In genomic region chr1:17215545-17215890, GRCh38 we compare ENCODE assay signal across 23 cellular contexts. TPM values are rescaled to one million over a fixed set of nuclear protein-coding genes. Genes with fewer than 3 reads are reported as not detected.
A peak's percentile ranks its signal among the peaks of the same experiment; 100 is the strongest.
DNase-seq lines count a peak whose midpoint lies in the region; ATAC-seq and TF ChIP-seq lines count a peak whose summit lies in the region.
"Had no signal": no experiment of that assay in that cellular context is flagged by ENCODE, and none has a peak within 500 bp of the region (broad histone marks: within the 10 kb centered on the region; RNA-seq: fewer than 3 reads in every experiment).

No MANE protein-coding gene starts in this region.

- POLR2A ChIA-PET in HCT116 (lab: Charles Lee) (no interaction called here), SK-N-SH (lab: Yijun Ruan, JAX) (no interaction called here)

- WGBS in SK-N-SH (ENCODE audit: low lambda C conversion rate): 56% methylated on average over 5 of the region's 6 CpGs

- TF ChIP-seq EP300 in SK-N-SH (IDR thresholded peaks at IDR 0.05; ENCODE audit: borderline replicate concordance in 1 of 2, low read depth in 1 of 2, low read length in 1 of 2): no peak

- no peaks in the 10 kb centered on the region for H3K79me2 ChIP-seq in HCT116 (ENCODE audit: insufficient read depth, low read length)
- no peaks in the 10 kb centered on the region for H3K79me2 ChIP-seq in SK-N-SH (ENCODE audit: insufficient read depth)

- H3K9me3 ChIP-seq in HCT116 (ENCODE audit: control insufficient read depth in 1 of 2, insufficient read depth in 1 of 2, low read depth in 1 of 2, low read length in 2 of 2) (no peaks in the 10 kb centered on the region), SK-N-SH (no peaks in the 10 kb centered on the region)

- no peaks in the 10 kb centered on the region for H3K36me3 ChIP-seq in HCT116 (ENCODE audit: control insufficient read depth in 1 of 2, insufficient read depth in 2 of 2, low read length in 2 of 2)
- H3K36me3 ChIP-seq in SK-N-SH (replicated peaks in 1 of 2; ENCODE audit: control insufficient read depth in 1 of 2, insufficient read depth in 2 of 2, low read length in 1 of 2): no peaks in the 10 kb centered on the region

- DNase-seq in A172 (ENCODE audit: low spot score): peak; percentile 55
- DNase-seq in HCT116 (ENCODE audit: low read depth, low spot score): no peak
- no peak for DNase-seq in SK-N-SH
- DNase-seq in foreskin keratinocyte: peak in 1 of 2 donors; percentile 75
- DNase-seq in effector CD4-positive, alpha-beta T cell: no peak
- no peak for DNase-seq in HUDEP-2 (lab: John Stamatoyannopoulos, UW; ENCODE audit: unreplicated experiment in 76 of 76)
- no peak for DNase-seq in SHP77 treated with DMSO at 0.1 percent for 48 hours (lab: John Stamatoyannopoulos, UW)
- no peak for DNase-seq in LoVo (ENCODE audit: low spot score)
- DNase-seq: activated CD4-positive, alpha-beta T cell treated with anti-CD3 and anti-CD28 coated beads, Interleukin-2, amount 10 ng/mL, durations not matched to agents 7 days and 5 days; activated CD8-positive, alpha-beta memory T cell treated with anti-CD3 and anti-CD28 coated beads, Interleukin-2, amount 50 U/mL, for 48 hours; activated naive CD4-positive, alpha-beta T cell treated with anti-CD3 and anti-CD28 coated beads for 36 hours; CD8-positive, alpha-beta T cell; DND-41; kidney; MM.1S; NCI-H187; NCI-H510A; nephron progenitor cell; stimulated activated CD4-positive, alpha-beta T cell treated with anti-CD3 and anti-CD28 coated beads, Interleukin-15, amount 100 ng/mL, for 24 hours; stimulated activated naive CD8-positive, alpha-beta T cell treated with anti-CD3 and anti-CD28 coated beads, Interleukin-15, Interleukin-2, amounts not matched to agents 100 U/mL and 50 U/mL, for 24 hours; trophoblast cell had no signal

- peak overlapping the region; percentile 48 for H3K4me2 ChIP-seq in HCT116 (ENCODE audit: low read length)
- H3K4me2 ChIP-seq in SK-N-SH: 0 out of 2 replicates have a peak overlapping the region, but pooled peaks have one; percentile 7

- no peaks in the 10 kb centered on the region for H3K9me2 ChIP-seq in HCT116 (ENCODE audit: insufficient read depth)
- no peaks in the 10 kb centered on the region for H3K9me2 ChIP-seq in SK-N-SH

- ATAC-seq in HCT116 (peak; percentile 75), foreskin keratinocyte (peak; percentile 74)
- ATAC-seq: CD8-positive, alpha-beta T cell; stimulated activated naive CD8-positive, alpha-beta T cell treated with anti-CD3 and anti-CD28 coated beads, Interleukin-15, Interleukin-2, amounts not matched to agents 100 U/mL and 50 U/mL, for 24 hours had no signal

- BruUV-seq in HCT116 (replicated peaks; lab: Mats Ljungman, UMichigan): no TSS peak

- intact Hi-C loops in HCT116 (cut with micrococcal nuclease): no loop called here

- H3K4me1 ChIP-seq in HCT116 (ENCODE audit: control insufficient read depth in 1 of 2, insufficient read depth in 2 of 2, low read length in 2 of 2): peaks cover 10 to 37% of the 10 kb centered on the region in 2 experiments
- H3K4me1 ChIP-seq in SK-N-SH (ENCODE audit: control insufficient read depth in 1 of 2, insufficient read depth in 2 of 2, low read depth in 1 of 2, low read length in 1 of 2): peaks cover 7 to 12% of the 10 kb centered on the region in 2 experiments; a peak in 3 of 4 replicates
- peaks cover 22% of the 10 kb centered on the region for H3K4me1 ChIP-seq in foreskin keratinocyte

- H3K27me3 ChIP-seq in HCT116 (ENCODE audit: insufficient read depth, low read length): peaks cover 22% of the 10 kb centered on the region; the same call in 1 of the 2 replicates
- H3K27me3 ChIP-seq in SK-N-SH (ENCODE audit: insufficient read depth): no peaks in the 10 kb centered on the region
- H3K27me3 ChIP-seq in foreskin keratinocyte: no peaks in the 10 kb centered on the region

- H3K27ac ChIP-seq in HCT116 (ENCODE audit: low read depth, low read length): no peak overlapping the region
- no peak overlapping the region for H3K27ac ChIP-seq in SK-N-SH (ENCODE audit: low read depth in 2 of 2, low read length in 1 of 2)
- peak overlapping the region; percentile 30 for H3K27ac ChIP-seq in foreskin keratinocyte

- H3K4me3 ChIP-seq in HCT116 (replicated peaks in 1 of 2; ENCODE audit: low read depth in 1 of 2, low read length in 2 of 2): no peak overlapping the region
- H3K4me3 ChIP-seq in SK-N-SH (ENCODE audit: low read depth in 2 of 2, low read length in 1 of 2): no peak overlapping the region

- no peak for TF ChIP-seq RAD21 in HCT116 (IDR thresholded peaks at IDR 0.05; ENCODE audit: low read depth)
- TF ChIP-seq RAD21 in SK-N-SH (IDR thresholded peaks at IDR 0.05; ENCODE audit: low read length): no peak

- H3K9ac ChIP-seq in HCT116 (ENCODE audit: low read length) (no peak overlapping the region), SK-N-SH (no peak overlapping the region)

- no peak for TF ChIP-seq POLR2A in HCT116 (IDR thresholded peaks at IDR 0.05; ENCODE audit: borderline replicate concordance, extremely low read depth, insufficient read depth, insufficient read length)

- CTCF ChIA-PET in HCT116 (lab: Charles Lee) (interaction anchor here (1.8 kb wide), 1 partner anchor 10 kb away, joined by 4 read pairs; no protein-coding TSS in a partner anchor), SK-N-SH (lab: Yijun Ruan, JAX) (interaction anchor here (1.1 to 3.2 kb wide), 4 partner anchors 14 to 90 kb away, joined by 3 to 9 read pairs (median 3); no protein-coding TSS in a partner anchor)

- RAD21 ChIA-PET in HCT116 (lab: Charles Lee; ENCODE audit: low non-redundant PET in 1 of 2, low total read pairs in 2 of 2, uncharacterized antibody in 2 of 2, unreplicated experiment in 2 of 2): no interaction called here

- no peak overlapping the region for H2AFZ ChIP-seq in HCT116 (ENCODE audit: low read depth, low read length, poor library complexity, severe bottlenecking)
- no peak overlapping the region for H2AFZ ChIP-seq in SK-N-SH (ENCODE audit: low read depth)

- H3F3A ChIP-seq in SK-N-SH (replicated peaks; ENCODE audit: insufficient read depth): peaks cover 3% of the 10 kb centered on the region

- no peaks in the 10 kb centered on the region for H4K20me1 ChIP-seq in HCT116 (ENCODE audit: insufficient read depth)
- no peaks in the 10 kb centered on the region for H4K20me1 ChIP-seq in SK-N-SH (ENCODE audit: insufficient read depth)

- TF ChIP-seq CTCF in HCT116 (IDR thresholded peaks at IDR 0.05 in 2 of 3, conservative IDR thresholded peaks at IDR 0.05 in 1 of 3; ENCODE audit: borderline replicate concordance in 1 of 3, insufficient read depth in 1 of 3, low read depth in 2 of 3, low read length in 2 of 3): no peak
- TF ChIP-seq CTCF in SK-N-SH (IDR thresholded peaks at IDR 0.05): no peak
- TF ChIP-seq CTCF in foreskin keratinocyte (conservative IDR thresholded peaks at IDR 0.05): no peak

TF ChIP-seq in HCT116, 20 proteins besides CTCF, POLR2A, EP300 and RAD21:
- TF ChIP-seq CBX3 (IDR thresholded peaks at IDR 0.05; ENCODE audit: low read depth) (0 out of 2 replicates have a peak, but pooled peaks have one; percentile 19), ZFX (IDR thresholded peaks at IDR 0.05) (no peak)

TF ChIP-seq in SK-N-SH, 30 proteins besides CTCF, POLR2A, EP300 and RAD21:
- TF ChIP-seq ELF1 (IDR thresholded peaks at IDR 0.05): no peak
- no peak for TF ChIP-seq TCF12 (IDR thresholded peaks at IDR 0.05)
- no peak for TF ChIP-seq MEF2A (IDR thresholded peaks at IDR 0.05; ENCODE audit: borderline replicate concordance, low read depth)
- TF ChIP-seq EZH2phosphoT487 (IDR thresholded peaks at IDR 0.05; ENCODE audit: borderline replicate concordance, low read depth): no peak
- no peak for TF ChIP-seq RCOR1 (IDR thresholded peaks at IDR 0.05; ENCODE audit: low read length)
- no peak for TF ChIP-seq SIN3A (IDR thresholded peaks at IDR 0.05; ENCODE audit: borderline replicate concordance, low read depth, low read length)
- no peak for TF ChIP-seq YY1 (IDR thresholded peaks at IDR 0.05; ENCODE audit: low read depth)
- no peak; the same call in 1 of the 2 replicates for TF ChIP-seq FOSL2 (IDR thresholded peaks at IDR 0.05; ENCODE audit: borderline replicate concordance, low read depth)
- TF ChIP-seq SMC3 (IDR thresholded peaks at IDR 0.05; ENCODE audit: low read depth, low read length): no peak
- no peak for TF ChIP-seq GABPA (IDR thresholded peaks at IDR 0.05; ENCODE audit: low read depth)
- TF ChIP-seq MAX (IDR thresholded peaks at IDR 0.05; ENCODE audit: low read depth): no peak
- TF ChIP-seq FOXJ3 (CRISPR knock-in tag; IDR thresholded peaks at IDR 0.05): no peak
- no peak for TF ChIP-seq TAF1 (IDR thresholded peaks at IDR 0.05; ENCODE audit: borderline replicate concordance, low read depth, low read length)
- no peak for TF ChIP-seq POLR2AphosphoS5 (IDR thresholded peaks at IDR 0.05; ENCODE audit: low read depth, low read length)
- TF ChIP-seq IRF3 (IDR thresholded peaks at IDR 0.05; ENCODE audit: low read depth, low read length): no peak
- TF ChIP-seq RFX5 (IDR thresholded peaks at IDR 0.05; ENCODE audit: low read length): no peak

RNA-seq across cellular contexts. Expression of gene PADI1, which starts 10.6 kb away (rescaled TPM):
- total RNA-seq in A172 (2014; rRNA removed; shearing (Covaris generic)): 1.7 and 3.5 TPM in 2 replicates
- total RNA-seq in HCT116 (2021; ENCODE audit: unreplicated experiment): 0.37 TPM
- polyA plus RNA-seq in HCT116 (2012): 0.05 and 0.08 TPM in 2 replicates
- polyA plus RNA-seq in SK-N-SH (2012; rRNA removed): 0.26 and 0.62 TPM in 2 replicates
- 0.28 and 0.29 TPM in 2 replicates for polyA plus RNA-seq in SK-N-SH (2012; cell fraction: cytosol; rRNA removed)
- polyA plus RNA-seq in SK-N-SH (2012; cell fraction: nucleus; rRNA removed): 1.3 and 1.4 TPM in 2 replicates
- 0.42 and 0.75 TPM in 2 replicates for total RNA-seq in foreskin keratinocyte
- 0.30 and 0.43 TPM in 2 replicates for polyA plus RNA-seq in foreskin keratinocyte
- total RNA-seq: activated CD4-positive, alpha-beta T cell treated with anti-CD3 and anti-CD28 coated beads, Interleukin-2, amount 10 ng/mL, durations not matched to agents 7 days and 5 days; activated naive CD4-positive, alpha-beta T cell treated with anti-CD3 and anti-CD28 coated beads for 36 hours; astrocyte; CD8-positive, alpha-beta T cell had no signal

RNA-seq across cellular contexts. Expression of gene PADI3, which starts 33.4 kb away (rescaled TPM):
- total RNA-seq in A172 (2014; rRNA removed; shearing (Covaris generic)): 2.1 and 5.4 TPM in 2 replicates
- total RNA-seq in HCT116 (2021; ENCODE audit: unreplicated experiment) (0.93 TPM), foreskin keratinocyte (5.7 and 6.4 TPM in 2 replicates)
- 0.52 and 1.3 TPM in 2 replicates for polyA plus RNA-seq in HCT116 (2012)
- polyA plus RNA-seq in SK-N-SH (2012; rRNA removed) (0.30 and 0.36 TPM in 2 replicates), foreskin keratinocyte (4.1 and 5.2 TPM in 2 replicates)
- polyA plus RNA-seq in SK-N-SH (2012; cell fraction: cytosol; rRNA removed): 0.13 and 0.18 TPM in 2 replicates
- 1.1 and 1.3 TPM in 2 replicates for polyA plus RNA-seq in SK-N-SH (2012; cell fraction: nucleus; rRNA removed)
- total RNA-seq: activated CD4-positive, alpha-beta T cell treated with anti-CD3 and anti-CD28 coated beads, Interleukin-2, amount 10 ng/mL, durations not matched to agents 7 days and 5 days; activated naive CD4-positive, alpha-beta T cell treated with anti-CD3 and anti-CD28 coated beads for 36 hours; CD8-positive, alpha-beta T cell; epithelial cell of proximal tubule; kidney had no signal
